Comparison of ENCODE assay signal across 29 cellular contexts in the genomic region with DNA sequence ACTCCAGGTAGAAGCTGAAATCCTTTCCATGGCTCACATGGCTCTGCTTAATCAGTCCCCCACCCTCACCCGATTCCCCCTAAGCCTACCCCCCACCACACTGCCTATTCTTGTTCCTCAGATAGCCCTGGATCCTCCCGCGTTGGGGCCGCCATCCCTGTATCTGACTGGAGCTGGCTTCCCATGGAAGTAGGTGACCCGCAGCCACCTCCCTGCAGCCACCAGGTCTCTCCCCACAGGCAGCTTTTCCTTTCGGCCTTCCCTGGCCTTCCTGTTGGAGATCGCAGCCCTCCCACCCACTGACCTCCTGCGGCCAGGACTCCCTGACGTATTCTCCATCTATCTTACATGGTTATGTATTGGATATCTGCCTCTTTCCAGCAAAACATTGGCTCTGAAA.
"Had no signal": no experiment of that assay in that cellular context is flagged by ENCODE, and none has a peak within 500 bp of the region (broad histone marks: within the 10 kb centered on the region; RNA-seq: fewer than 3 reads in every experiment).

No MANE protein-coding gene starts in this region.

- H3K4me3 ChIP-seq: dorsolateral prefrontal cortex, gastrocnemius medialis, lung, mucosa of descending colon, ovary, psoas muscle, skin epidermis, suprapubic skin, transverse colon, upper lobe of right lung, uterus had no signal

- FAIRE-seq: colon, keratinocyte had no signal

- H3K27ac Mint-ChIP-seq: memory B cell, mesothelial cell of epicardium had no signal

- DNase-seq: effector CD4-positive, alpha-beta T cell; foreskin fibroblast; head of caudate nucleus; mucosa of descending colon; naive B cell; nucleus accumbens; ovary; stimulated activated CD4-positive, alpha-beta T cell treated with anti-CD3 and anti-CD28 coated beads, Interleukin-15, amount 100 ng/mL, for 24 hours; stimulated activated CD4-positive, alpha-beta T cell treated with anti-CD3 and anti-CD28 coated beads, Interleukin-2, amount 100 ng/mL, for 48 hours; stimulated activated naive CD4-positive, alpha-beta T cell; stimulated activated naive CD8-positive, alpha-beta T cell treated with anti-CD3 and anti-CD28 coated beads, Interleukin-15, amount 100 ng/mL, for 72 hours; transverse colon; upper lobe of right lung; uterus had no signal

- H3K27ac ChIP-seq: dorsolateral prefrontal cortex, epithelial cell of prostate, gastrocnemius medialis, ovary, psoas muscle, skin epidermis, suprapubic skin, transverse colon, upper lobe of right lung, uterus had no signal

- H3K36me3 Mint-ChIP-seq: memory B cell; mesothelial cell of epicardium; naive B cell; natural killer cell treated with Interleukin-12 subunit alpha and Interleukin-12 subunit beta and Interleukin-15 and Interleukin-18, amount 100 ng/mL, for 72 hours had no signal

- H3K4me1 ChIP-seq: gastrocnemius medialis, psoas muscle, uterus had no signal

- H3K9me3 ChIP-seq: gastrocnemius medialis, mucosa of descending colon, ovary, suprapubic skin, transverse colon, upper lobe of right lung, uterus had no signal

- H3K27me3 ChIP-seq: gastrocnemius medialis, ovary, suprapubic skin, transverse colon, upper lobe of right lung, uterus had no signal

- ATAC-seq: esophagus mucosa; left lobe of liver; mucosa of descending colon; natural killer cell treated with Interleukin-12 subunit alpha and Interleukin-12 subunit beta and Interleukin-15 and Interleukin-18, amount 100 ng/mL, for 72 hours; stimulated activated naive CD8-positive, alpha-beta T cell treated with anti-CD3 and anti-CD28 coated beads, Interleukin-15, amount 100 ng/mL, for 72 hours; upper lobe of right lung had no signal

- H3K9me3 Mint-ChIP-seq: memory B cell; natural killer cell treated with Interleukin-12 subunit alpha and Interleukin-12 subunit beta and Interleukin-15 and Interleukin-18, amount 100 ng/mL, for 72 hours; neural crest cell had no signal

- H3K4me3 Mint-ChIP-seq: memory B cell; mesothelial cell of epicardium; naive B cell; neural crest cell; stimulated activated naive CD8-positive, alpha-beta T cell treated with anti-CD3 and anti-CD28 coated beads, Interleukin-15, amount 100 ng/mL, for 72 hours had no signal

- H3K36me3 ChIP-seq: gastrocnemius medialis, ovary, suprapubic skin, transverse colon, upper lobe of right lung, uterus had no signal
